ENCODE assay signal across 8 cellular contexts in genomic region chr4:122732329-122733026, GRCh38. TPM values are rescaled to one million over a fixed set of nuclear protein-coding genes. Genes with fewer than 3 reads are reported as not detected.
DNase-seq lines count a peak whose midpoint lies in the region; ATAC-seq and TF ChIP-seq lines count a peak whose summit lies in the region.

Gene BBS12, plus strand, starts transcription at chr4:122732704. Its CDS starts 9,189 bp downstream, at chr4:122741893.

- BruUV-seq in mammary epithelial cell (replicated peaks; lab: Mats Ljungman, UMichigan), result no TSS peak

- intact Hi-C loops in mammary epithelial cell (cut with micrococcal nuclease), result loop anchor here (1.0 to 5.0 kb wide), 4 partner anchors 26 to 190 kb away; partner anchors contain the start of gene NUDT6

- TF ChIP-seq CTCF in AG04450 (IDR thresholded peaks at IDR 0.05; ENCODE audit: low read depth, low read length) (peak; percentile 52), VCaP (conservative IDR thresholded peaks at IDR 0.05) (peak; percentile 67), mammary epithelial cell (conservative IDR thresholded peaks at IDR 0.05 in 1 of 2, IDR thresholded peaks at IDR 0.05 in 1 of 2; ENCODE audit: extremely low read depth in 1 of 2, insufficient read depth in 1 of 2, low read depth in 1 of 2, low read length in 2 of 2) (peak in 1 of 2 donors; percentile 62)

- H3K27ac ChIP-seq in AG04450 (ENCODE audit: low read depth, low read length) (peak within 1 kb of the TSS; percentile 62), VCaP (peak within 1 kb of the TSS; percentile 57), mammary epithelial cell (ENCODE audit: insufficient read depth, low read depth, low read length) (peak within 1 kb of the TSS; percentile 92)

- H3K4me3 ChIP-seq in AG04450 (ENCODE audit: low read depth, low read length), result peak within 1 kb of the TSS; percentile 79
- H3K4me3 ChIP-seq in mammary epithelial cell (replicated peaks in 1 of 3; ENCODE audit: insufficient read depth in 1 of 3, low read depth in 2 of 3, low read length in 3 of 3), result peak within 1 kb of the TSS; percentile 58 to 76 (median 70)
- H3K4me3 ChIP-seq in iPS-18c (ENCODE audit: insufficient read depth, low read depth, low read length), result peak within 1 kb of the TSS; percentile 84
- peak within 1 kb of the TSS; percentile 86 for H3K4me3 ChIP-seq in skeletal muscle satellite cell (ENCODE audit: low read length)

- POLR2A ChIA-PET in AG04450 (lab: Yijun Ruan, JAX), result interaction anchor here (0.5 to 1.3 kb wide), 5 partner anchors 23 to 190 kb away, joined by 3 to 5 read pairs (median 4); partner anchors contain the start of gene NUDT6

- in situ Hi-C loops in mammary epithelial cell (cut with MboI; ENCODE audit: low sequenced_read_pairs in 2 of 2), result no loop called here

- H3K36me3 ChIP-seq in mammary epithelial cell (ENCODE audit: insufficient read depth, low read length), result no peaks in the 10 kb centered on the region
- no peaks in the 10 kb centered on the region for H3K36me3 ChIP-seq in skeletal muscle satellite cell (ENCODE audit: insufficient read depth, low read length)

- WGBS in mammary epithelial cell (ENCODE audit: low coverage, missing lambda C conversion rate), result under 1% methylated on average over 36 of the region's 37 CpGs

- no peaks in the 10 kb centered on the region for H3K9me3 ChIP-seq in AG04450 (ENCODE audit: control insufficient read depth, insufficient read depth, low read length)
- no peaks in the 10 kb centered on the region for H3K9me3 ChIP-seq in mammary epithelial cell (replicated peaks; ENCODE audit: insufficient read depth, low read length)
- no peaks in the 10 kb centered on the region for H3K9me3 ChIP-seq in iPS-18c (ENCODE audit: control insufficient read depth, insufficient read depth, low read length)
- no peaks in the 10 kb centered on the region for H3K9me3 ChIP-seq in skeletal muscle satellite cell (replicated peaks; ENCODE audit: low read length)

- peak within 1 kb of the TSS; percentile 95 for H2AFZ ChIP-seq in mammary epithelial cell (ENCODE audit: low read depth, low read length)

- CTCF ChIA-PET in AG04450 (lab: Charles Lee) (interaction anchor here (0.7 to 4.6 kb wide), 10 partner anchors 15 to 198 kb away, joined by 3 to 45 read pairs (median 4); partner anchors contain the start of gene NUDT6), mammary epithelial cell (lab: Charles Lee; ENCODE audit: low non-redundant PET) (interaction anchor here (0.6 to 0.8 kb wide), 9 partner anchors 16 to 851 kb away, joined by 3 to 9 read pairs (median 5); no protein-coding TSS in a partner anchor)

- no peaks in the 10 kb centered on the region for H4K20me1 ChIP-seq in mammary epithelial cell (ENCODE audit: insufficient read depth, low read length)

- ATAC-seq in GM18873 (IDR thresholded peaks at IDR 0.05; ENCODE audit: low FRiP score, unreplicated experiment) (peak; percentile 100), HG03139 (IDR thresholded peaks at IDR 0.05; ENCODE audit: unreplicated experiment) (peak; percentile 100)

- peaks cover 5% of the 10 kb centered on the region for H3K79me2 ChIP-seq in mammary epithelial cell (ENCODE audit: insufficient read depth, low read length)

- H3K27me3 ChIP-seq in AG04450 (ENCODE audit: control insufficient read depth, insufficient read depth, low read length) (no peaks in the 10 kb centered on the region), mammary epithelial cell (ENCODE audit: insufficient read depth, low read length) (no peaks in the 10 kb centered on the region), skeletal muscle satellite cell (ENCODE audit: control insufficient read depth, insufficient read depth, low read length) (no peaks in the 10 kb centered on the region)

- dilution Hi-C loops in mammary epithelial cell (cut with HindIII; ENCODE audit: low sequenced_read_pairs), result no loop called here

- H3K4me1 ChIP-seq in mammary epithelial cell (ENCODE audit: insufficient read depth, low read length) (peaks cover 7% of the 10 kb centered on the region), skeletal muscle satellite cell (ENCODE audit: control insufficient read depth, insufficient read depth, low read length) (peaks cover 16% of the 10 kb centered on the region)

- H3K4me2 ChIP-seq in mammary epithelial cell (ENCODE audit: insufficient read depth, low read depth, low read length), result peak within 1 kb of the TSS; percentile 96
- peak within 1 kb of the TSS; percentile 82 for H3K4me2 ChIP-seq in skeletal muscle satellite cell (ENCODE audit: low read length)

- H3K9ac ChIP-seq in mammary epithelial cell (ENCODE audit: insufficient read depth, low read length), result peak within 1 kb of the TSS; percentile 95
- peak within 1 kb of the TSS; percentile 83 for H3K9ac ChIP-seq in skeletal muscle satellite cell (ENCODE audit: low read depth, low read length)

- DNase-seq in AG04450 (ENCODE audit: low read depth, low spot score) (peak; percentile 99), NCI-H2196 (lab: John Stamatoyannopoulos, UW; ENCODE audit: unreplicated experiment) (peak; percentile 89), mammary epithelial cell (peak; percentile 99)

RNA-seq across cellular contexts. Expression of gene BBS12, which starts in this region (rescaled TPM):
- polyA plus RNA-seq in AG04450 (2011; rRNA removed) (2.2 and 3.2 TPM in 2 replicates), mammary epithelial cell (2.6 TPM)
- 2.2 and 3.3 TPM in 2 replicates for polyA minus RNA-seq in AG04450 (2011; rRNA and poly(A)+ RNA removed)
- total RNA-seq in mammary epithelial cell, result 10 to 100 TPM in 1 of 2 donors, 1 to 10 TPM in 1; 4.3 to 13.0 TPM
- polyA minus RNA-seq in mammary epithelial cell, result 1.0 TPM
- total RNA-seq in skeletal muscle satellite cell (2012; rRNA removed), result 3.0 and 4.2 TPM in 2 replicates

Comparison
In these comparisons a context has a peak if more than half of its experiments do, and no peak if none do; other contexts are left out.
1. Peak in every context shown above with its lines: DNase-seq, ATAC-seq, H3K4me3 ChIP-seq and H3K27ac ChIP-seq.